ENCODE assay signal across 2 cellular contexts in the genomic region with DNA sequence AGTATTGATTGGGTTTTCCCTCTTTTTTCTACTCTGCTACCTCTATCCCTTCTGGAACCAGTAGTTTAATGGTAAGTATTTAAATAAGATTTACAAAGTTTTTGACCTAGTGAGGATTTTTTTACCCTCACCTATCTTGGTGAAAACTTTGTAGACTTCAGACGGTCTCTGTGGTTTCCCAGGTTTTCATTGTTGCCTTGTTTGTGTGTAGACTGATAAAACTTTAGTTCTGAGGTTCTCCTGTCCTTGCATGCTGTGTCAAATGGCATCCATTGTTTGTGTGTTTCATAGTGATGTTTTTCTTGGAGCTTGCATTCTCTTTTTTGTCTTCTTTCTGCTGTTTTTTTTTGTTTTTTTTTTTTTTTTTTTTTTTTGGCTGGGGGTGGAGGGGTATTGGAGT.
A peak's percentile ranks its signal among the peaks of the same experiment; 100 is the strongest.
TF ChIP-seq lines count a peak whose summit lies in the region.

No MANE protein-coding gene starts in this region.

TF ChIP-seq in HEK293T, 16 proteins besides CTCF, POLR2A, EP300 and RAD21:
- TF ChIP-seq NFRKB (IDR thresholded peaks at IDR 0.05) (no peak), ZNF384 (IDR thresholded peaks at IDR 0.05) (peak; percentile 41; the same call in 1 of the 2 replicates)

TF ChIP-seq in GM12878, 131 proteins besides CTCF, POLR2A, EP300 and RAD21:
- no peak for TF ChIP-seq RBBP5 (conservative IDR thresholded peaks at IDR 0.05)
- TF ChIP-seq RUNX3 (IDR thresholded peaks at IDR 0.05; ENCODE audit: low read length), result peak; percentile 35; the same call in 1 of the 2 replicates
TF ChIP-seq in GM12878: peak in this region for 1.
